In genomic region chr3:136728434-136728833, GRCh38 we compare ENCODE assay signal across 11 cellular contexts. TPM values are rescaled to one million over a fixed set of nuclear protein-coding genes. Genes with fewer than 3 reads are reported as not detected.
A peak's percentile ranks its signal among the peaks of the same experiment; 100 is the strongest.
DNase-seq lines count a peak whose midpoint lies in the region; ATAC-seq, FAIRE-seq and TF ChIP-seq lines count a peak whose summit lies in the region.
"Had no signal": no experiment of that assay in that cellular context is flagged by ENCODE, and none has a peak within 500 bp of the region (broad histone marks: within the 10 kb centered on the region; RNA-seq: fewer than 3 reads in every experiment).

No MANE protein-coding gene starts in this region.

- no peaks in the 10 kb centered on the region for H3K27me3 ChIP-seq in CD4-positive, alpha-beta T cell (ENCODE audit: control insufficient read depth, insufficient read depth, low read length)
- H3K27me3 ChIP-seq in GM23338 (ENCODE audit: insufficient read depth) (no peaks in the 10 kb centered on the region), keratinocyte (ENCODE audit: control insufficient read depth, extremely low read depth, insufficient read depth, low read length) (no peaks in the 10 kb centered on the region)
- H3K27me3 ChIP-seq: uterus had no signal

- dilution Hi-C loops in keratinocyte (cut with MboI; ENCODE audit: extremely low pct_ligation_motif_present, low sequenced_read_pairs): no loop called here

- no peaks in the 10 kb centered on the region for H3K9me3 Mint-ChIP-seq in CD4-positive, alpha-beta T cell
- H3K9me3 Mint-ChIP-seq in GM23338: peaks cover 10% of the 10 kb centered on the region; the same call in 2 of the 3 replicates

- TF ChIP-seq CTCF in CD4-positive, alpha-beta T cell (IDR thresholded peaks at IDR 0.05): no peak
- TF ChIP-seq CTCF in GM23338 (conservative IDR thresholded peaks at IDR 0.05; ENCODE audit: low read depth in 2 of 2) (no peak), keratinocyte (optimal IDR thresholded peaks at IDR 0.05 in 1 of 3, IDR thresholded peaks at IDR 0.05 in 1 of 3, conservative IDR thresholded peaks at IDR 0.05 in 1 of 3; ENCODE audit: extremely low read depth in 1 of 3, insufficient read depth in 2 of 3, low read length in 3 of 3) (no peak)

- H3K36me3 Mint-ChIP-seq in CD4-positive, alpha-beta T cell (ENCODE audit: low read depth): peaks cover 9% of the 10 kb centered on the region
- peaks cover 9% of the 10 kb centered on the region; the same call in 2 of the 3 replicates for H3K36me3 Mint-ChIP-seq in GM23338 (ENCODE audit: low read depth)

- no peaks in the 10 kb centered on the region for H3F3A ChIP-seq in GM23338 (replicated peaks; ENCODE audit: low read depth)

- peaks cover 92% of the 10 kb centered on the region for H3K79me2 ChIP-seq in GM23338 (replicated peaks; ENCODE audit: insufficient read depth)
- peaks cover 73% of the 10 kb centered on the region for H3K79me2 ChIP-seq in keratinocyte (ENCODE audit: control insufficient read depth, insufficient read depth, low read length)

- H3K27ac ChIP-seq in CD4-positive, alpha-beta T cell (ENCODE audit: low read depth, low read length): no peak overlapping the region
- H3K27ac ChIP-seq in GM23338 (ENCODE audit: low read depth): no peak overlapping the region
- peak overlapping the region; percentile 40; the same call in 1 of the 2 replicates for H3K27ac ChIP-seq in SK-N-MC
- H3K27ac ChIP-seq in keratinocyte (ENCODE audit: control insufficient read depth, insufficient read depth, low read length): peak overlapping the region; percentile 27
- H3K27ac ChIP-seq: uterus had no signal

- H3K4me3 ChIP-seq in GM23338: no peak overlapping the region
- H3K4me3 ChIP-seq in SK-N-MC: no peak overlapping the region
- peak overlapping the region in 2 of 3 experiments; percentile 50 to 53 for H3K4me3 ChIP-seq in keratinocyte (ENCODE audit: control insufficient read depth in 2 of 3, extremely low read depth in 1 of 3, insufficient read depth in 2 of 3, low read depth in 1 of 3, low read length in 3 of 3)

- H3K9me3 ChIP-seq in CD4-positive, alpha-beta T cell (ENCODE audit: control insufficient read depth, low read length): no peaks in the 10 kb centered on the region
- H3K9me3 ChIP-seq in SK-N-MC (ENCODE audit: low read depth, low read length) (no peaks in the 10 kb centered on the region), keratinocyte (ENCODE audit: control insufficient read depth, low read depth, low read length) (no peaks in the 10 kb centered on the region)
- H3K9me3 ChIP-seq: uterus had no signal

- POLR2A ChIA-PET in CD4-positive, alpha-beta T cell (lab: Charles Lee): interaction anchor here (1.2 kb wide), 1 partner anchor 24 kb away, joined by 5 read pairs; the partner anchor contains the start of gene STAG1

- H3K4me3 Mint-ChIP-seq in CD4-positive, alpha-beta T cell: no peak overlapping the region
- H3K4me3 Mint-ChIP-seq in GM23338: no peak overlapping the region

- peaks cover 19% of the 10 kb centered on the region for H3K4me1 ChIP-seq in GM23338 (ENCODE audit: insufficient read depth)
- peaks cover 19% of the 10 kb centered on the region for H3K4me1 ChIP-seq in keratinocyte (ENCODE audit: control insufficient read depth, extremely low read depth, insufficient read depth, low read length)

- CTCF ChIA-PET in CD4-positive, alpha-beta T cell (lab: Charles Lee): no interaction called here

- H3K9me2 ChIP-seq in GM23338 (ENCODE audit: insufficient read depth): no peaks in the 10 kb centered on the region

- H4K20me1 ChIP-seq in GM23338 (replicated peaks; ENCODE audit: insufficient read depth) (peaks cover 9% of the 10 kb centered on the region; the same call in 1 of the 2 replicates), keratinocyte (ENCODE audit: control insufficient read depth, extremely low read depth, insufficient read depth, low read length) (no peaks in the 10 kb centered on the region)

- DNase-seq in CD4-positive, alpha-beta T cell: no peak
- DNase-seq in GM23338 (ENCODE audit: low spot score) (no peak), SK-N-MC (ENCODE audit: low read depth, low spot score) (no peak), keratinocyte (ENCODE audit: low read depth, low spot score) (no peak), left ventricle myocardium superior (no peak), Kasumi-1 (lab: John Stamatoyannopoulos, UW) (no peak), NCI-H2081 (lab: John Stamatoyannopoulos, UW) (no peak)
- DNase-seq in stimulated activated CD4-positive, alpha-beta T cell treated with anti-CD3 and anti-CD28 coated beads, Interleukin-12 subunit alpha, Interleukin-12 subunit beta, amount 100 ng/mL, for 4 hours: no peak
- DNase-seq: NCI-H1436 treated with DMSO at 0.1 percent for 48 hours, uterus had no signal

- H3K9me1 ChIP-seq in keratinocyte (ENCODE audit: control insufficient read depth, extremely low read depth, insufficient read depth, low read length): no peaks in the 10 kb centered on the region

- peak; percentile 44 for ATAC-seq in CD4-positive, alpha-beta T cell (ENCODE audit: poor library complexity)
- ATAC-seq in GM23338 (no peak), left ventricle myocardium superior (no peak)

- peaks cover 72% of the 10 kb centered on the region for H3K4me1 Mint-ChIP-seq in CD4-positive, alpha-beta T cell (ENCODE audit: low read depth)
- peaks cover 34% of the 10 kb centered on the region for H3K4me1 Mint-ChIP-seq in GM23338

- no peaks in the 10 kb centered on the region for H3K27me3 Mint-ChIP-seq in CD4-positive, alpha-beta T cell
- H3K27me3 Mint-ChIP-seq in GM23338 (ENCODE audit: insufficient read depth, low read depth, poor library complexity): no peaks in the 10 kb centered on the region

- peak overlapping the region; percentile 12 for H3K27ac Mint-ChIP-seq in CD4-positive, alpha-beta T cell
- no peak overlapping the region for H3K27ac Mint-ChIP-seq in GM23338

- no peaks in the 10 kb centered on the region for H3K36me3 ChIP-seq in GM23338 (ENCODE audit: insufficient read depth)
- no peaks in the 10 kb centered on the region for H3K36me3 ChIP-seq in SK-N-MC (ENCODE audit: insufficient read depth, low read length)
- H3K36me3 ChIP-seq in keratinocyte (ENCODE audit: control insufficient read depth in 2 of 2, extremely low read depth in 1 of 2, insufficient read depth in 2 of 2, low read length in 2 of 2): no peaks in the 10 kb centered on the region
- H3K36me3 ChIP-seq: uterus had no signal

- FAIRE-seq in keratinocyte (lab: Jason Lieb, UNC): no peak
- FAIRE-seq: TTC549 had no signal

- intact Hi-C loops in CD4-positive, alpha-beta T cell (cut with DNase I, micrococcal nuclease): no loop called here
- intact Hi-C loops in left ventricle myocardium superior (cut with micrococcal nuclease): no loop called here

- H3K4me2 ChIP-seq in GM23338 (0 out of 2 replicates have a peak overlapping the region, but pooled peaks have one; percentile 47), keratinocyte (ENCODE audit: control insufficient read depth, extremely low read depth, insufficient read depth, low read depth, low read length) (peak overlapping the region; percentile 78)

- no peak overlapping the region for H2AFZ ChIP-seq in GM23338
- no peak overlapping the region for H2AFZ ChIP-seq in keratinocyte (ENCODE audit: control insufficient read depth, low read length)

- H3K9ac ChIP-seq in SK-N-MC (ENCODE audit: insufficient read length) (no peak overlapping the region), keratinocyte (ENCODE audit: control insufficient read depth, extremely low read depth, insufficient read depth, low read length) (peak overlapping the region; percentile 38)

TF ChIP-seq in GM23338, 12 proteins besides CTCF, POLR2A, EP300 and RAD21 (continues in another document):
- TF ChIP-seq, protein P1, sequence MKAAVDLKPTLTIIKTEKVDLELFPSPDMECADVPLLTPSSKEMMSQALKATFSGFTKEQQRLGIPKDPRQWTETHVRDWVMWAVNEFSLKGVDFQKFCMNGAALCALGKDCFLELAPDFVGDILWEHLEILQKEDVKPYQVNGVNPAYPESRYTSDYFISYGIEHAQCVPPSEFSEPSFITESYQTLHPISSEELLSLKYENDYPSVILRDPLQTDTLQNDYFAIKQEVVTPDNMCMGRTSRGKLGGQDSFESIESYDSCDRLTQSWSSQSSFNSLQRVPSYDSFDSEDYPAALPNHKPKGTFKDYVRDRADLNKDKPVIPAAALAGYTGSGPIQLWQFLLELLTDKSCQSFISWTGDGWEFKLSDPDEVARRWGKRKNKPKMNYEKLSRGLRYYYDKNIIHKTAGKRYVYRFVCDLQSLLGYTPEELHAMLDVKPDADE (IDR thresholded peaks at IDR 0.05): no peak
- TF ChIP-seq EZH2 (IDR thresholded peaks at IDR 0.05; ENCODE audit: low read depth, unreplicated experiment) (no peak), ZNF331 (CRISPR knock-in tag; IDR thresholded peaks at IDR 0.05; ENCODE audit: low read depth) (no peak), NANOG (IDR thresholded peaks at IDR 0.05; ENCODE audit: borderline replicate concordance) (no peak), STAT1 (IDR thresholded peaks at IDR 0.05; ENCODE audit: unreplicated experiment) (no peak)

RNA-seq across cellular contexts. Expression of gene STAG1, which starts 23.7 kb away (rescaled TPM):
- 10 to 100 TPM; 35.6 to 37.7 TPM for total RNA-seq in CD4-positive, alpha-beta T cell
- total RNA-seq in GM23338 (2014; rRNA removed; shearing (Covaris generic)): 21.9 and 23.7 TPM in 2 replicates
- polyA plus RNA-seq in GM23338 (2016; fragmentation: Nextera tagmentation; extraction: Ambion mirVana) (7.6 and 9.0 TPM in 2 replicates), keratinocyte (5.9 to 11.8 TPM (median 7.1 TPM) in 3 replicates)
- polyA plus RNA-seq in keratinocyte (2011; ENCODE audit: low read depth): 16.5 TPM
- polyA plus RNA-seq in keratinocyte (2011; cell fraction: cytosol; rRNA removed): 4.0 and 7.7 TPM in 2 replicates
- 7.1 and 10.2 TPM in 2 replicates for polyA plus RNA-seq in keratinocyte (2011; cell fraction: nucleus; rRNA removed)
- 6.6 and 7.9 TPM in 2 replicates for polyA plus RNA-seq in keratinocyte (2012; ENCODE audit: low replicate concordance)
- polyA minus RNA-seq in keratinocyte: 5.1 to 21.3 TPM (median 7.5 TPM) in 3 replicates
- polyA minus RNA-seq in keratinocyte (2011; cell fraction: cytosol; rRNA and poly(A)+ RNA removed): 8.8 TPM
- polyA minus RNA-seq in keratinocyte (2011; cell fraction: nucleus; rRNA and poly(A)+ RNA removed): 11.5 and 21.4 TPM in 2 replicates
- 22.3 TPM for total RNA-seq in left ventricle myocardium superior

Comparison
In these comparisons a context has a peak if more than half of its experiments do, and no peak if none do; other contexts are left out.
1. H3K27ac ChIP-seq: peak in SK-N-MC (single experiment) and keratinocyte (single experiment); none in CD4-positive, alpha-beta T cell (single experiment) and GM23338 (single experiment).
2. H3K4me3 ChIP-seq: peak in keratinocyte (2 of 3); none in GM23338 (single experiment) and SK-N-MC (single experiment).